ENCODE assay signal across 16 cellular contexts in genomic region chr5:30804739-30805313, GRCh38.
DNase-seq lines count a peak whose midpoint lies in the region; ATAC-seq, FAIRE-seq and TF ChIP-seq lines count a peak whose summit lies in the region.
"Had no signal": no experiment of that assay in that cellular context is flagged by ENCODE, and none has a peak within 500 bp of the region (broad histone marks: within the 10 kb centered on the region; RNA-seq: fewer than 3 reads in every experiment).

No MANE protein-coding gene starts in this region.

- H3K9ac ChIP-seq in trophoblast cell (ENCODE audit: low read length) = no peak overlapping the region

- H3K27ac ChIP-seq in dorsolateral prefrontal cortex (no peak overlapping the region), trophoblast cell (ENCODE audit: low read depth, low read length) (no peak overlapping the region)
- H3K27ac ChIP-seq: breast epithelium, PC-9, upper lobe of left lung had no signal

- H3K79me2 ChIP-seq in trophoblast cell (ENCODE audit: control insufficient read depth, insufficient read depth, low read length, poor library complexity) = no peaks in the 10 kb centered on the region

- DNase-seq in AG09319 (ENCODE audit: extremely low read depth, low read depth) (no peak), M059J (ENCODE audit: low read depth) (peak; percentile 3), dorsolateral prefrontal cortex (peak in 1 of 10 donors; percentile 13), trophoblast cell (no peak), foreskin fibroblast (no peak), left colon (no peak)
- DNase-seq: DMS153; NCI-H1048; NCI-H446 treated with DMSO at 0.1 percent for 48 hours; PC-9; stimulated activated CD8-positive, alpha-beta memory T cell treated with anti-CD3 and anti-CD28 coated beads, Interleukin-4, amount 100 ng/mL, for 48 hours; upper lobe of left lung had no signal

- peak; percentile 41 for TF ChIP-seq CTCF in AG09319 (IDR thresholded peaks at IDR 0.05; ENCODE audit: low read depth, low read length)
- TF ChIP-seq CTCF in dorsolateral prefrontal cortex (IDR thresholded peaks at IDR 0.05 in 54 of 56, conservative IDR thresholded peaks at IDR 0.05 in 2 of 56; ENCODE audit: low read depth in 1 of 56, partially characterized antibody in 56 of 56) = peak in 33 of 56 donors; percentile 13 to 47 (median 31)
- TF ChIP-seq CTCF in foreskin fibroblast (IDR thresholded peaks at IDR 0.05; ENCODE audit: low read depth, low read length) = no peak

- H3K79me1 ChIP-seq in trophoblast cell (ENCODE audit: low read length) = no peaks in the 10 kb centered on the region

- no peaks in the 10 kb centered on the region for H3K9me3 ChIP-seq in trophoblast cell (ENCODE audit: insufficient read depth, low read depth, low read length)
- H3K9me3 ChIP-seq: breast epithelium, upper lobe of left lung had no signal

- WGBS in trophoblast cell (ENCODE audit: extremely low coverage, insufficient coverage, insufficient read length) = no CpG with 5 or more reads among the region's 6 CpGs

- ATAC-seq in left colon (no peak), HG02970 (IDR thresholded peaks at IDR 0.05; ENCODE audit: low FRiP score, unreplicated experiment) (no peak)

- intact Hi-C loops in dorsolateral prefrontal cortex (cut with DNase I) (no loop called here), left colon (cut with DNase I, micrococcal nuclease) (no loop called here)

- no peak overlapping the region for H4K12ac ChIP-seq in trophoblast cell (ENCODE audit: low read depth, low read length)

- H3K27me3 ChIP-seq in dorsolateral prefrontal cortex (peaks cover 0 to 2% (median 0%) of the 10 kb centered on the region in 45 donors), trophoblast cell (ENCODE audit: insufficient read depth, low read length) (no peaks in the 10 kb centered on the region)
- H3K27me3 ChIP-seq: breast epithelium, upper lobe of left lung had no signal

- H2BK120ac ChIP-seq in trophoblast cell (ENCODE audit: insufficient read depth, low read length, poor library complexity) = no peak overlapping the region

- no peak overlapping the region for H4K91ac ChIP-seq in trophoblast cell (ENCODE audit: low read depth, low read length)

- H2AK5ac ChIP-seq in trophoblast cell (ENCODE audit: low read length) = no peak overlapping the region

- H2BK12ac ChIP-seq in trophoblast cell (ENCODE audit: low read length) = no peak overlapping the region

- H4K8ac ChIP-seq in trophoblast cell (ENCODE audit: low read depth, low read length) = no peak overlapping the region

- H2BK5ac ChIP-seq in trophoblast cell (ENCODE audit: low read depth, low read length, poor library complexity) = no peak overlapping the region

- no peak overlapping the region for H3K14ac ChIP-seq in trophoblast cell (ENCODE audit: low read length)

- H3K18ac ChIP-seq in trophoblast cell (ENCODE audit: low read length) = no peak overlapping the region

- H3K4me3 ChIP-seq in dorsolateral prefrontal cortex (no peak overlapping the region), trophoblast cell (ENCODE audit: low read depth, low read length) (no peak overlapping the region), foreskin fibroblast (ENCODE audit: low read depth in 1 of 2, low read length in 2 of 2) (no peak overlapping the region)
- H3K4me3 ChIP-seq: breast epithelium, PC-9, upper lobe of left lung had no signal

- H3K4ac ChIP-seq in trophoblast cell (ENCODE audit: low read depth, low read length) = no peak overlapping the region

- no peak overlapping the region for H3K23ac ChIP-seq in trophoblast cell (ENCODE audit: low read length)

- FAIRE-seq in islet of Langerhans (lab: Jason Lieb, UNC) = peak; percentile 77
- FAIRE-seq: endometrium had no signal

- no peak overlapping the region for H3K4me2 ChIP-seq in trophoblast cell (ENCODE audit: low read length)
- H3K4me2 ChIP-seq: PC-9 had no signal

- H2AFZ ChIP-seq in trophoblast cell (ENCODE audit: insufficient read depth, low read length, poor library complexity) = no peak overlapping the region
- H2AFZ ChIP-seq: PC-9 had no signal

- no peaks in the 10 kb centered on the region for H3K36me3 ChIP-seq in trophoblast cell (ENCODE audit: control insufficient read depth in 1 of 2, insufficient read depth in 2 of 2, low read length in 2 of 2)
- H3K36me3 ChIP-seq: breast epithelium, upper lobe of left lung had no signal

- H3K4me1 ChIP-seq in trophoblast cell (ENCODE audit: control insufficient read depth in 1 of 2, insufficient read depth in 2 of 2, low read length in 2 of 2) = no peaks in the 10 kb centered on the region
- H3K4me1 ChIP-seq: breast epithelium, upper lobe of left lung had no signal
